Comparison of ENCODE assay signal across 15 cellular contexts in genomic region chr1:17527036-17527914, GRCh38. TPM values are rescaled to one million over a fixed set of nuclear protein-coding genes. Genes with fewer than 3 reads are reported as not detected.
DNase-seq lines count a peak whose midpoint lies in the region; TF ChIP-seq lines count a peak whose summit lies in the region.
"Had no signal": no experiment of that assay in that cellular context is flagged by ENCODE, and none has a peak within 500 bp of the region (broad histone marks: within the 10 kb centered on the region; RNA-seq: fewer than 3 reads in every experiment).

No MANE protein-coding gene starts in this region.

- H3K27ac ChIP-seq in neural progenitor cell (no peak overlapping the region), dorsolateral prefrontal cortex (peak overlapping the region in 10 of 59 donors; percentile 8 to 71 (median 26))
- H3K27ac ChIP-seq: KMS-11 had no signal

- intact Hi-C loops in dorsolateral prefrontal cortex (cut with DNase I): no loop called here

- H3K27me3 Mint-ChIP-seq in neural progenitor cell (ENCODE audit: insufficient read depth, low read depth) (peaks cover 13% of the 10 kb centered on the region), type B pancreatic cell (no peaks in the 10 kb centered on the region)

- no peaks in the 10 kb centered on the region for H3K36me3 ChIP-seq in neural progenitor cell

- H3K9ac ChIP-seq in neural progenitor cell: no peak overlapping the region
- H3K9ac ChIP-seq: KMS-11 had no signal

- H3K27me3 ChIP-seq in neural progenitor cell (no peaks in the 10 kb centered on the region), dorsolateral prefrontal cortex (peaks cover 0 to 32% (median 0%) of the 10 kb centered on the region in 45 donors)

- no peak overlapping the region for H3K27ac Mint-ChIP-seq in neural progenitor cell
- peak overlapping the region; percentile 67 for H3K27ac Mint-ChIP-seq in type B pancreatic cell
- H3K27ac Mint-ChIP-seq: activated naive CD4-positive, alpha-beta T cell treated with anti-CD3 and anti-CD28 coated beads, Interleukin-2, amount 10 ng/mL, durations not matched to agents 7 days and 5 days had no signal

- peaks cover 14% of the 10 kb centered on the region for H3K4me1 ChIP-seq in neural progenitor cell

- DNase-seq in RPMI7951 (ENCODE audit: low read depth) (peak; percentile 39), fibroblast of peridontal ligament (ENCODE audit: extremely low read depth) (peak; percentile 72), neural progenitor cell (ENCODE audit: low spot score) (no peak), type B pancreatic cell (ENCODE audit: extremely low spot score, unreplicated experiment) (no peak), dorsolateral prefrontal cortex (no peak), DMS 273 treated with DMSO at 0.1 percent for 48 hours (lab: John Stamatoyannopoulos, UW) (no peak), NCI-H345 (lab: John Stamatoyannopoulos, UW) (no peak)
- no peak for DNase-seq in activated CD4-positive, alpha-beta T cell treated with anti-CD3 and anti-CD28 coated beads for 1 hour
- DNase-seq: activated CD4-positive, alpha-beta T cell treated with anti-CD3 and anti-CD28 coated beads for 4 hours; activated naive CD4-positive, alpha-beta T cell treated with anti-CD3 and anti-CD28 coated beads, Interleukin-2, amount 10 ng/mL, durations not matched to agents 7 days and 5 days; DND-41; NCI-H2227 treated with DMSO at 0.1 percent for 48 hours; Right ventricle myocardium superior had no signal

- TF ChIP-seq CTCF in neural progenitor cell (IDR thresholded peaks at IDR 0.05) (no peak), type B pancreatic cell (conservative IDR thresholded peaks at IDR 0.05) (no peak), dorsolateral prefrontal cortex (IDR thresholded peaks at IDR 0.05 in 54 of 56, conservative IDR thresholded peaks at IDR 0.05 in 2 of 56; ENCODE audit: low read depth in 1 of 56, partially characterized antibody in 56 of 56) (no peak)

- peaks cover 4% of the 10 kb centered on the region for H3F3A ChIP-seq in neural progenitor cell (ENCODE audit: low read depth)

- H4K20me1 ChIP-seq in neural progenitor cell (ENCODE audit: low read depth): no peaks in the 10 kb centered on the region

- H3K4me3 Mint-ChIP-seq in neural progenitor cell: no peak overlapping the region
- peak overlapping the region; percentile 5 for H3K4me3 Mint-ChIP-seq in type B pancreatic cell
- H3K4me3 Mint-ChIP-seq: activated naive CD4-positive, alpha-beta T cell treated with anti-CD3 and anti-CD28 coated beads, Interleukin-2, amount 10 ng/mL, durations not matched to agents 7 days and 5 days had no signal

- H3K4me1 Mint-ChIP-seq in neural progenitor cell: peaks cover 28% of the 10 kb centered on the region
- H3K4me1 Mint-ChIP-seq in type B pancreatic cell (ENCODE audit: unreplicated experiment): peaks cover 27% of the 10 kb centered on the region
- H3K4me1 Mint-ChIP-seq: activated naive CD4-positive, alpha-beta T cell treated with anti-CD3 and anti-CD28 coated beads, Interleukin-2, amount 10 ng/mL, durations not matched to agents 7 days and 5 days had no signal

- H3K9me3 Mint-ChIP-seq in neural progenitor cell (no peaks in the 10 kb centered on the region), type B pancreatic cell (no peaks in the 10 kb centered on the region)
- H3K9me3 Mint-ChIP-seq: activated naive CD4-positive, alpha-beta T cell treated with anti-CD3 and anti-CD28 coated beads, Interleukin-2, amount 10 ng/mL, durations not matched to agents 7 days and 5 days had no signal

- peak overlapping the region; percentile 69 for H2AFZ ChIP-seq in neural progenitor cell (replicated peaks)

- no peaks in the 10 kb centered on the region for H3K79me2 ChIP-seq in neural progenitor cell (ENCODE audit: low read depth)

- no peaks in the 10 kb centered on the region for H3K36me3 Mint-ChIP-seq in neural progenitor cell
- no peaks in the 10 kb centered on the region for H3K36me3 Mint-ChIP-seq in type B pancreatic cell
- H3K36me3 Mint-ChIP-seq: activated naive CD4-positive, alpha-beta T cell treated with anti-CD3 and anti-CD28 coated beads, Interleukin-2, amount 10 ng/mL, durations not matched to agents 7 days and 5 days had no signal

- H3K4me3 ChIP-seq in neural progenitor cell: no peak overlapping the region
- no peak overlapping the region for H3K4me3 ChIP-seq in dorsolateral prefrontal cortex
- H3K4me3 ChIP-seq: smooth muscle cell had no signal

- H3K9me3 ChIP-seq in neural progenitor cell (ENCODE audit: low read depth): no peaks in the 10 kb centered on the region

- no peak overlapping the region for H3K4me2 ChIP-seq in neural progenitor cell
- H3K4me2 ChIP-seq: KMS-11, smooth muscle cell had no signal

RNA-seq across cellular contexts. Expression of gene ARHGEF10L, which starts 12.2 kb away (rescaled TPM):
- 2.2 and 3.3 TPM in 2 replicates for total RNA-seq in RPMI7951 (2014; rRNA removed; shearing (Covaris generic))
- total RNA-seq in neural progenitor cell (ENCODE audit: low replicate concordance) (20.3 and 29.4 TPM in 2 replicates), type B pancreatic cell (ENCODE audit: low replicate concordance) (36.0 and 48.0 TPM in 2 replicates), dorsolateral prefrontal cortex (10 to 100 TPM; 25.8 to 86.0 (median 36.9) TPM)

Comparison
In these comparisons a context has a peak if more than half of its experiments do, and no peak if none do; other contexts are left out.
1. DNase-seq: peak in RPMI7951 (single experiment) and fibroblast of peridontal ligament (single experiment); none in neural progenitor cell (single experiment), type B pancreatic cell (single experiment), dorsolateral prefrontal cortex (0 of 10), activated CD4-positive, alpha-beta T cell treated with anti-CD3 and anti-CD28 coated beads for 1 hour (single experiment), DMS 273 treated with DMSO at 0.1 percent for 48 hours (single experiment) and NCI-H345 (single experiment).